2 cellular contexts compared by ENCODE assay signal in the genomic region with DNA sequence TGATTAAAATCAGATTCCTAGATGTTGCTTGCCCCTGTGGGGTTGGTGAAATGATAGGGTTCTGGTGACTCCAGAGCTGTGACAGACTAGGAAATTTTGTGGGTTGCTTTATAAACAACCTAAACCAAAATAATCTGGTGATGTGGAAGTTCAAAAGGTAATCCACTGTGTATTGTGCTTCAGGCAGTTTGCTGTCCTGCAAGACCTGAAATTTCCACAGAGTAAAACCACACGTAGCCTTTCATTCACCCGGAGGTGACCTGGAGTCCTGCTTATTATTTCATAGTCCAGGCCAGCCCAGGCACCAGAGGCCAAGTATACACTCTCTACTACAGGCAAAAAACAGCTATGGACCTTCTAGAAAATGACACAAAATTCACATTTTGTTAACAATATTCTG.
TF ChIP-seq lines count a peak whose summit lies in the region.

No MANE protein-coding gene starts in this region.

TF ChIP-seq in liver, 16 proteins besides CTCF, POLR2A, EP300 and RAD21:
- TF ChIP-seq, protein P1, sequence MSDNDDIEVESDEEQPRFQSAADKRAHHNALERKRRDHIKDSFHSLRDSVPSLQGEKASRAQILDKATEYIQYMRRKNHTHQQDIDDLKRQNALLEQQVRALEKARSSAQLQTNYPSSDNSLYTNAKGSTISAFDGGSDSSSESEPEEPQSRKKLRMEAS (IDR thresholded peaks at IDR 0.05), result peak; percentile 47
- TF ChIP-seq YY1 (IDR thresholded peaks at IDR 0.05), result peak; percentile 55
- TF ChIP-seq JUND (IDR thresholded peaks at IDR 0.05), result peak in 1 of 2 donors; percentile 68
- TF ChIP-seq SP1 (IDR thresholded peaks at IDR 0.05), result peak; percentile 83
- TF ChIP-seq RXRA (IDR thresholded peaks at IDR 0.05), result peak; percentile 92 to 95
- TF ChIP-seq, protein P2, sequence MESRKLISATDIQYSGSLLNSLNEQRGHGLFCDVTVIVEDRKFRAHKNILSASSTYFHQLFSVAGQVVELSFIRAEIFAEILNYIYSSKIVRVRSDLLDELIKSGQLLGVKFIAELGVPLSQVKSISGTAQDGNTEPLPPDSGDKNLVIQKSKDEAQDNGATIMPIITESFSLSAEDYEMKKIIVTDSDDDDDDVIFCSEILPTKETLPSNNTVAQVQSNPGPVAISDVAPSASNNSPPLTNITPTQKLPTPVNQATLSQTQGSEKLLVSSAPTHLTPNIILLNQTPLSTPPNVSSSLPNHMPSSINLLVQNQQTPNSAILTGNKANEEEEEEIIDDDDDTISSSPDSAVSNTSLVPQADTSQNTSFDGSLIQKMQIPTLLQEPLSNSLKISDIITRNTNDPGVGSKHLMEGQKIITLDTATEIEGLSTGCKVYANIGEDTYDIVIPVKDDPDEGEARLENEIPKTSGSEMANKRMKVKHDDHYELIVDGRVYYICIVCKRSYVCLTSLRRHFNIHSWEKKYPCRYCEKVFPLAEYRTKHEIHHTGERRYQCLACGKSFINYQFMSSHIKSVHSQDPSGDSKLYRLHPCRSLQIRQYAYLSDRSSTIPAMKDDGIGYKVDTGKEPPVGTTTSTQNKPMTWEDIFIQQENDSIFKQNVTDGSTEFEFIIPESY (IDR thresholded peaks at IDR 0.05), result peak; percentile 70
- peak; percentile 82 to 89 for TF ChIP-seq HNF4A (conservative IDR thresholded peaks at IDR 0.05)
- peak; percentile 20 for TF ChIP-seq NR2F2 (IDR thresholded peaks at IDR 0.05)
- peak; percentile 40 for TF ChIP-seq HNF4G (IDR thresholded peaks at IDR 0.05)
- no peak for TF ChIP-seq EGR1 (IDR thresholded peaks at IDR 0.05; ENCODE audit: low read depth in 2 of 2)
- peak; percentile 51 for TF ChIP-seq FOXA2 (IDR thresholded peaks at IDR 0.05)
- TF ChIP-seq, protein P3, sequence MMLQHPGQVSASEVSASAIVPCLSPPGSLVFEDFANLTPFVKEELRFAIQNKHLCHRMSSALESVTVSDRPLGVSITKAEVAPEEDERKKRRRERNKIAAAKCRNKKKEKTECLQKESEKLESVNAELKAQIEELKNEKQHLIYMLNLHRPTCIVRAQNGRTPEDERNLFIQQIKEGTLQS (IDR thresholded peaks at IDR 0.05), result peak; percentile 26
- TF ChIP-seq TAF1 (conservative IDR thresholded peaks at IDR 0.05), result no peak
- TF ChIP-seq FOXA1 (IDR thresholded peaks at IDR 0.05), result no peak
- TF ChIP-seq, protein P4, sequence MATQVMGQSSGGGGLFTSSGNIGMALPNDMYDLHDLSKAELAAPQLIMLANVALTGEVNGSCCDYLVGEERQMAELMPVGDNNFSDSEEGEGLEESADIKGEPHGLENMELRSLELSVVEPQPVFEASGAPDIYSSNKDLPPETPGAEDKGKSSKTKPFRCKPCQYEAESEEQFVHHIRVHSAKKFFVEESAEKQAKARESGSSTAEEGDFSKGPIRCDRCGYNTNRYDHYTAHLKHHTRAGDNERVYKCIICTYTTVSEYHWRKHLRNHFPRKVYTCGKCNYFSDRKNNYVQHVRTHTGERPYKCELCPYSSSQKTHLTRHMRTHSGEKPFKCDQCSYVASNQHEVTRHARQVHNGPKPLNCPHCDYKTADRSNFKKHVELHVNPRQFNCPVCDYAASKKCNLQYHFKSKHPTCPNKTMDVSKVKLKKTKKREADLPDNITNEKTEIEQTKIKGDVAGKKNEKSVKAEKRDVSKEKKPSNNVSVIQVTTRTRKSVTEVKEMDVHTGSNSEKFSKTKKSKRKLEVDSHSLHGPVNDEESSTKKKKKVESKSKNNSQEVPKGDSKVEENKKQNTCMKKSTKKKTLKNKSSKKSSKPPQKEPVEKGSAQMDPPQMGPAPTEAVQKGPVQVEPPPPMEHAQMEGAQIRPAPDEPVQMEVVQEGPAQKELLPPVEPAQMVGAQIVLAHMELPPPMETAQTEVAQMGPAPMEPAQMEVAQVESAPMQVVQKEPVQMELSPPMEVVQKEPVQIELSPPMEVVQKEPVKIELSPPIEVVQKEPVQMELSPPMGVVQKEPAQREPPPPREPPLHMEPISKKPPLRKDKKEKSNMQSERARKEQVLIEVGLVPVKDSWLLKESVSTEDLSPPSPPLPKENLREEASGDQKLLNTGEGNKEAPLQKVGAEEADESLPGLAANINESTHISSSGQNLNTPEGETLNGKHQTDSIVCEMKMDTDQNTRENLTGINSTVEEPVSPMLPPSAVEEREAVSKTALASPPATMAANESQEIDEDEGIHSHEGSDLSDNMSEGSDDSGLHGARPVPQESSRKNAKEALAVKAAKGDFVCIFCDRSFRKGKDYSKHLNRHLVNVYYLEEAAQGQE (IDR thresholded peaks at IDR 0.05), result peak; percentile 54
- peak in 1 of 2 donors; percentile 45 for TF ChIP-seq GABPA (IDR thresholded peaks at IDR 0.05 in 1 of 2, conservative IDR thresholded peaks at IDR 0.05 in 1 of 2)
TF ChIP-seq in liver: peak in this region for 13.

TF ChIP-seq in HepG2, 621 proteins besides CTCF, POLR2A, EP300 and RAD21:
- TF ChIP-seq, protein P5, sequence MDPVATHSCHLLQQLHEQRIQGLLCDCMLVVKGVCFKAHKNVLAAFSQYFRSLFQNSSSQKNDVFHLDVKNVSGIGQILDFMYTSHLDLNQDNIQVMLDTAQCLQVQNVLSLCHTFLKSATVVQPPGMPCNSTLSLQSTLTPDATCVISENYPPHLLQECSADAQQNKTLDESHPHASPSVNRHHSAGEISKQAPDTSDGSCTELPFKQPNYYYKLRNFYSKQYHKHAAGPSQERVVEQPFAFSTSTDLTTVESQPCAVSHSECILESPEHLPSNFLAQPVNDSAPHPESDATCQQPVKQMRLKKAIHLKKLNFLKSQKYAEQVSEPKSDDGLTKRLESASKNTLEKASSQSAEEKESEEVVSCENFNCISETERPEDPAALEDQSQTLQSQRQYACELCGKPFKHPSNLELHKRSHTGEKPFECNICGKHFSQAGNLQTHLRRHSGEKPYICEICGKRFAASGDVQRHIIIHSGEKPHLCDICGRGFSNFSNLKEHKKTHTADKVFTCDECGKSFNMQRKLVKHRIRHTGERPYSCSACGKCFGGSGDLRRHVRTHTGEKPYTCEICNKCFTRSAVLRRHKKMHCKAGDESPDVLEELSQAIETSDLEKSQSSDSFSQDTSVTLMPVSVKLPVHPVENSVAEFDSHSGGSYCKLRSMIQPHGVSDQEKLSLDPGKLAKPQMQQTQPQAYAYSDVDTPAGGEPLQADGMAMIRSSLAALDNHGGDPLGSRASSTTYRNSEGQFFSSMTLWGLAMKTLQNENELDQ (CRISPR knock-in tag; IDR thresholded peaks at IDR 0.05; ENCODE audit: borderline replicate concordance), result no peak
- TF ChIP-seq TOE1 (CRISPR knock-in tag; IDR thresholded peaks at IDR 0.05), result no peak
- no peak for TF ChIP-seq RAD51 (IDR thresholded peaks at IDR 0.05; ENCODE audit: borderline replicate concordance)
- no peak for TF ChIP-seq MATR3 (CRISPR knock-in tag; IDR thresholded peaks at IDR 0.05)
- TF ChIP-seq, protein P6, sequence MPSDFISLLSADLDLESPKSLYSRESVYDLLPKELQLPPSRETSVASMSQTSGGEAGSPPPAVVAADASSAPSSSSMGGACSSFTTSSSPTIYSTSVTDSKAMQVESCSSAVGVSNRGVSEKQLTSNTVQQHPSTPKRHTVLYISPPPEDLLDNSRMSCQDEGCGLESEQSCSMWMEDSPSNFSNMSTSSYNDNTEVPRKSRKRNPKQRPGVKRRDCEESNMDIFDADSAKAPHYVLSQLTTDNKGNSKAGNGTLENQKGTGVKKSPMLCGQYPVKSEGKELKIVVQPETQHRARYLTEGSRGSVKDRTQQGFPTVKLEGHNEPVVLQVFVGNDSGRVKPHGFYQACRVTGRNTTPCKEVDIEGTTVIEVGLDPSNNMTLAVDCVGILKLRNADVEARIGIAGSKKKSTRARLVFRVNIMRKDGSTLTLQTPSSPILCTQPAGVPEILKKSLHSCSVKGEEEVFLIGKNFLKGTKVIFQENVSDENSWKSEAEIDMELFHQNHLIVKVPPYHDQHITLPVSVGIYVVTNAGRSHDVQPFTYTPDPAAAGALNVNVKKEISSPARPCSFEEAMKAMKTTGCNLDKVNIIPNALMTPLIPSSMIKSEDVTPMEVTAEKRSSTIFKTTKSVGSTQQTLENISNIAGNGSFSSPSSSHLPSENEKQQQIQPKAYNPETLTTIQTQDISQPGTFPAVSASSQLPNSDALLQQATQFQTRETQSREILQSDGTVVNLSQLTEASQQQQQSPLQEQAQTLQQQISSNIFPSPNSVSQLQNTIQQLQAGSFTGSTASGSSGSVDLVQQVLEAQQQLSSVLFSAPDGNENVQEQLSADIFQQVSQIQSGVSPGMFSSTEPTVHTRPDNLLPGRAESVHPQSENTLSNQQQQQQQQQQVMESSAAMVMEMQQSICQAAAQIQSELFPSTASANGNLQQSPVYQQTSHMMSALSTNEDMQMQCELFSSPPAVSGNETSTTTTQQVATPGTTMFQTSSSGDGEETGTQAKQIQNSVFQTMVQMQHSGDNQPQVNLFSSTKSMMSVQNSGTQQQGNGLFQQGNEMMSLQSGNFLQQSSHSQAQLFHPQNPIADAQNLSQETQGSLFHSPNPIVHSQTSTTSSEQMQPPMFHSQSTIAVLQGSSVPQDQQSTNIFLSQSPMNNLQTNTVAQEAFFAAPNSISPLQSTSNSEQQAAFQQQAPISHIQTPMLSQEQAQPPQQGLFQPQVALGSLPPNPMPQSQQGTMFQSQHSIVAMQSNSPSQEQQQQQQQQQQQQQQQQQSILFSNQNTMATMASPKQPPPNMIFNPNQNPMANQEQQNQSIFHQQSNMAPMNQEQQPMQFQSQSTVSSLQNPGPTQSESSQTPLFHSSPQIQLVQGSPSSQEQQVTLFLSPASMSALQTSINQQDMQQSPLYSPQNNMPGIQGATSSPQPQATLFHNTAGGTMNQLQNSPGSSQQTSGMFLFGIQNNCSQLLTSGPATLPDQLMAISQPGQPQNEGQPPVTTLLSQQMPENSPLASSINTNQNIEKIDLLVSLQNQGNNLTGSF (CRISPR knock-in tag; IDR thresholded peaks at IDR 0.05), result no peak
- no peak for TF ChIP-seq CAMTA2 (CRISPR knock-in tag; IDR thresholded peaks at IDR 0.05; ENCODE audit: borderline replicate concordance)
- TF ChIP-seq, protein P7, sequence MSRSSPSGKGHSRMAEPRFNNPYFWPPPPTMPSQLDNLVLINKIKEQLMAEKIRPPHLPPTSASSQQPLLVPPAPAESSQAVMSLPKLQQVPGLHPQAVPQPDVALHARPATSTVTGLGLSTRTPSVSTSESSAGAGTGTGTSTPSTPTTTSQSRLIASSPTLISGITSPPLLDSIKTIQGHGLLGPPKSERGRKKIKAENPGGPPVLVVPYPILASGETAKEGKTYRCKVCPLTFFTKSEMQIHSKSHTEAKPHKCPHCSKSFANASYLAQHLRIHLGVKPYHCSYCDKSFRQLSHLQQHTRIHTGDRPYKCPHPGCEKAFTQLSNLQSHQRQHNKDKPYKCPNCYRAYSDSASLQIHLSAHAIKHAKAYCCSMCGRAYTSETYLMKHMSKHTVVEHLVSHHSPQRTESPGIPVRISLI (CRISPR knock-in tag; IDR thresholded peaks at IDR 0.05; ENCODE audit: borderline replicate concordance), result no peak
- TF ChIP-seq SCMH1 (CRISPR knock-in tag; IDR thresholded peaks at IDR 0.05; ENCODE audit: borderline replicate concordance), result no peak
- TF ChIP-seq MYC (CRISPR knock-in tag; IDR thresholded peaks at IDR 0.05; ENCODE audit: borderline replicate concordance), result no peak
- no peak for TF ChIP-seq ZEB1 (IDR thresholded peaks at IDR 0.05; ENCODE audit: insufficient replicate concordance, low read depth)
- no peak for TF ChIP-seq ZNF891 (CRISPR knock-in tag; IDR thresholded peaks at IDR 0.05)
- no peak for TF ChIP-seq ZNF577 (CRISPR knock-in tag; IDR thresholded peaks at IDR 0.05; ENCODE audit: borderline replicate concordance, low read depth)
- TF ChIP-seq ZNF335 (CRISPR knock-in tag; IDR thresholded peaks at IDR 0.05), result no peak
- TF ChIP-seq REL (CRISPR knock-in tag; conservative IDR thresholded peaks at IDR 0.05), result no peak
- TF ChIP-seq, protein P8, sequence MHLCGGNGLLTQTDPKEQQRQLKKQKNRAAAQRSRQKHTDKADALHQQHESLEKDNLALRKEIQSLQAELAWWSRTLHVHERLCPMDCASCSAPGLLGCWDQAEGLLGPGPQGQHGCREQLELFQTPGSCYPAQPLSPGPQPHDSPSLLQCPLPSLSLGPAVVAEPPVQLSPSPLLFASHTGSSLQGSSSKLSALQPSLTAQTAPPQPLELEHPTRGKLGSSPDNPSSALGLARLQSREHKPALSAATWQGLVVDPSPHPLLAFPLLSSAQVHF (CRISPR knock-in tag; IDR thresholded peaks at IDR 0.05), result no peak
- TF ChIP-seq ZNF678 (CRISPR knock-in tag; IDR thresholded peaks at IDR 0.05), result no peak
- TF ChIP-seq ZSCAN9 (CRISPR knock-in tag; IDR thresholded peaks at IDR 0.05; ENCODE audit: borderline replicate concordance), result no peak
- TF ChIP-seq SALL1 (CRISPR knock-in tag; IDR thresholded peaks at IDR 0.05), result no peak
